ENCODE assay signal across 9 cellular contexts in genomic region chr9:89555426-89556375, GRCh38. TPM values are rescaled to one million over a fixed set of nuclear protein-coding genes. Genes with fewer than 3 reads are reported as not detected.
DNase-seq lines count a peak whose midpoint lies in the region; ATAC-seq, FAIRE-seq and TF ChIP-seq lines count a peak whose summit lies in the region.
"Had no signal": no experiment of that assay in that cellular context is flagged by ENCODE, and none has a peak within 500 bp of the region (broad histone marks: within the 10 kb centered on the region; RNA-seq: fewer than 3 reads in every experiment).

No MANE protein-coding gene starts in this region.

- CTCF ChIA-PET in naive thymus-derived CD4-positive, alpha-beta T cell (lab: Charles Lee) = interaction anchor here (0.6 to 1.3 kb wide), 5 partner anchors 7 to 212 kb away, joined by 3 read pairs; no protein-coding TSS in a partner anchor

- FAIRE-seq in frontal cortex (lab: Jason Lieb, UNC) = no peak
- FAIRE-seq: endometrium had no signal

- TF ChIP-seq CTCF in heart left ventricle (IDR thresholded peaks at IDR 0.05) = no peak

- no peak overlapping the region for H3K27ac ChIP-seq in naive thymus-derived CD4-positive, alpha-beta T cell (ENCODE audit: low read depth, low read length)
- H3K27ac ChIP-seq in GM23248 (no peak overlapping the region), heart left ventricle (peak overlapping the region in 2 of 12 donors; percentile 43 to 70)

- no peak for TF ChIP-seq POLR2A in heart left ventricle (IDR thresholded peaks at IDR 0.05)

- no peak overlapping the region for H3K4me3 ChIP-seq in naive thymus-derived CD4-positive, alpha-beta T cell (ENCODE audit: low read length)
- H3K4me3 ChIP-seq in GM23248 (no peak overlapping the region), heart left ventricle (no peak overlapping the region)

- no peak overlapping the region for H3K4me3 Mint-ChIP-seq in T-helper 2 cell treated with Interferon-gamma antibody and Interleukin-4, amounts not matched to agents 5 μg/mL and 100 μg/mL, for 36 hours
- H3K4me3 Mint-ChIP-seq in naive thymus-derived CD4-positive, alpha-beta T cell = peak overlapping the region in 7 of 10 donors; percentile 13 to 62 (median 27)

- H3K79me2 ChIP-seq in GM23248 (ENCODE audit: insufficient read depth) = no peaks in the 10 kb centered on the region

- in situ Hi-C loops in GM23248 (cut with MboI) = no loop called here

- H3K4me1 ChIP-seq in naive thymus-derived CD4-positive, alpha-beta T cell (ENCODE audit: control insufficient read depth in 2 of 2, insufficient read depth in 2 of 2, low read length in 2 of 2) = peaks cover 0 to 10% of the 10 kb centered on the region in 2 donors
- no peaks in the 10 kb centered on the region for H3K4me1 ChIP-seq in GM23248 (ENCODE audit: insufficient read depth)
- H3K4me1 ChIP-seq in heart left ventricle = peaks cover 0 to 31% (median 0%) of the 10 kb centered on the region in 12 donors

- intact Hi-C loops in naive thymus-derived CD4-positive, alpha-beta T cell (cut with micrococcal nuclease) = no loop called here
- intact Hi-C loops in heart left ventricle (cut with DNase I) = loop anchor here in 1 of 10 donors (10.0 kb wide), 1 partner anchor 171 kb away; no protein-coding TSS in a partner anchor

- no peak overlapping the region for H3K9ac ChIP-seq in GM23248

- H3K9me3 ChIP-seq in naive thymus-derived CD4-positive, alpha-beta T cell (ENCODE audit: control insufficient read depth in 2 of 3, low read length in 3 of 3) = no peaks in the 10 kb centered on the region
- H3K9me3 ChIP-seq in GM23248 (ENCODE audit: low read depth) (no peaks in the 10 kb centered on the region), heart left ventricle (no peaks in the 10 kb centered on the region)

- H3K27me3 Mint-ChIP-seq in T-helper 2 cell treated with Interferon-gamma antibody and Interleukin-4, amounts not matched to agents 5 μg/mL and 100 μg/mL, for 36 hours (ENCODE audit: low read depth) = peaks cover 13% of the 10 kb centered on the region
- H3K27me3 Mint-ChIP-seq in naive thymus-derived CD4-positive, alpha-beta T cell = peaks cover 0 to 37% (median 0%) of the 10 kb centered on the region in 5 donors

- peak; percentile 57 for ATAC-seq in GM18867 (IDR thresholded peaks at IDR 0.05; ENCODE audit: unreplicated experiment)
- ATAC-seq in HG02938 (IDR thresholded peaks at IDR 0.05; ENCODE audit: unreplicated experiment) = peak; percentile 61
- ATAC-seq in naive thymus-derived CD4-positive, alpha-beta T cell = peak; percentile 52
- no peak for ATAC-seq in heart left ventricle

- peaks cover 23% of the 10 kb centered on the region for H3K4me1 Mint-ChIP-seq in T-helper 2 cell treated with Interferon-gamma antibody and Interleukin-4, amounts not matched to agents 5 μg/mL and 100 μg/mL, for 36 hours (ENCODE audit: low read depth)
- peaks cover 11 to 30% (median 24%) of the 10 kb centered on the region in 7 donors for H3K4me1 Mint-ChIP-seq in naive thymus-derived CD4-positive, alpha-beta T cell

- no peaks in the 10 kb centered on the region for H3K36me3 Mint-ChIP-seq in T-helper 2 cell treated with Interferon-gamma antibody and Interleukin-4, amounts not matched to agents 5 μg/mL and 100 μg/mL, for 36 hours (ENCODE audit: low read depth)
- H3K36me3 Mint-ChIP-seq in naive thymus-derived CD4-positive, alpha-beta T cell = no peaks in the 10 kb centered on the region

- no peaks in the 10 kb centered on the region for H4K20me1 ChIP-seq in GM23248 (ENCODE audit: insufficient read depth)

- POLR2A ChIA-PET in naive thymus-derived CD4-positive, alpha-beta T cell (lab: Charles Lee) = interaction anchor here (0.7 kb wide), 2 partner anchors 58 to 127 kb away, joined by 3 read pairs; no protein-coding TSS in a partner anchor

- H3K27ac Mint-ChIP-seq in T-helper 2 cell treated with Interferon-gamma antibody and Interleukin-4, amounts not matched to agents 5 μg/mL and 100 μg/mL, for 36 hours = peak overlapping the region; percentile 70
- H3K27ac Mint-ChIP-seq in naive thymus-derived CD4-positive, alpha-beta T cell = peak overlapping the region in 3 of 9 donors; percentile 8 to 55 (median 29)

- WGBS in GM23248 (ENCODE audit: low coverage in 1 of 2, low lambda C conversion rate in 2 of 2, missing lambda C conversion rate in 2 of 2), 2 experiments = 81 to 82% methylated on average over 12 of the region's 12 CpGs
- WGBS in heart left ventricle, 4 donors = 76 to 82% (median 79%) methylated on average over 12 of the region's 12 CpGs

- H3F3A ChIP-seq in GM23248 (ENCODE audit: insufficient read depth) = no peaks in the 10 kb centered on the region

- no peaks in the 10 kb centered on the region for H3K27me3 ChIP-seq in naive thymus-derived CD4-positive, alpha-beta T cell (ENCODE audit: control insufficient read depth in 2 of 2, insufficient read depth in 2 of 2, low read length in 2 of 2)
- H3K27me3 ChIP-seq in GM23248 (replicated peaks; ENCODE audit: insufficient read depth) = no peaks in the 10 kb centered on the region; the same call in 1 of the 2 replicates
- H3K27me3 ChIP-seq in heart left ventricle = no peaks in the 10 kb centered on the region

- H3K9me3 Mint-ChIP-seq in T-helper 2 cell treated with Interferon-gamma antibody and Interleukin-4, amounts not matched to agents 5 μg/mL and 100 μg/mL, for 36 hours = no peaks in the 10 kb centered on the region
- no peaks in the 10 kb centered on the region for H3K9me3 Mint-ChIP-seq in naive thymus-derived CD4-positive, alpha-beta T cell

- no peak overlapping the region for H2AFZ ChIP-seq in GM23248

- H3K36me3 ChIP-seq in naive thymus-derived CD4-positive, alpha-beta T cell (ENCODE audit: control insufficient read depth in 2 of 3, insufficient read depth in 3 of 3, low read length in 3 of 3) = no peaks in the 10 kb centered on the region
- H3K36me3 ChIP-seq in GM23248 (ENCODE audit: low read depth) (no peaks in the 10 kb centered on the region), heart left ventricle (no peaks in the 10 kb centered on the region)

- DNase-seq in T-helper 2 cell treated with Interferon-gamma antibody and Interleukin-4, amounts not matched to agents 5 μg/mL and 100 μg/mL, for 36 hours (ENCODE audit: low spot score) = no peak
- DNase-seq in naive thymus-derived CD4-positive, alpha-beta T cell = no peak
- no peak for DNase-seq in GM23248
- DNase-seq in heart left ventricle = no peak
- no peak for DNase-seq in T1000 (lab: John Stamatoyannopoulos, UW)
- no peak for DNase-seq in frontal cortex (ENCODE audit: low spot score in 2 of 2)

- no peak overlapping the region for H3K4me2 ChIP-seq in GM23248 (ENCODE audit: unreplicated experiment)

- H3K9me2 ChIP-seq in GM23248 (ENCODE audit: insufficient read depth) = no peaks in the 10 kb centered on the region

RNA-seq across cellular contexts. Expression of gene GADD45G, which starts 49.1 kb away (rescaled TPM):
- total RNA-seq in naive thymus-derived CD4-positive, alpha-beta T cell = 10 to 100 TPM in 1 of 5 experiments, 1 to 10 TPM in 3, under 1 TPM in 1; 0.59 to 18.7 (median 4.7) TPM
- under 1 TPM in 1 of 2 donors, not detected in 1; 0.51 TPM for polyA plus RNA-seq in naive thymus-derived CD4-positive, alpha-beta T cell
- 0.54 TPM in 1 of 2 replicates, not detected in the other for total RNA-seq in GM23248 (2014; rRNA removed; shearing (Covaris generic))
- polyA plus RNA-seq in GM23248 (2016; fragmentation: Nextera tagmentation; extraction: Ambion mirVana) (1.0 and 1.2 TPM in 2 replicates), heart left ventricle (100 to 1,000 TPM in 1 of 2 donors, 10 to 100 TPM in 1; 37.3 to 118 TPM)
- total RNA-seq in heart left ventricle (10 to 100 TPM in 8 of 9 donors, 1 to 10 TPM in 1; 9.9 to 45.5 (median 13.2) TPM), frontal cortex (4.5 TPM)

RNA-seq across cellular contexts. Expression of gene SEMA4D, which starts 57.8 kb away (rescaled TPM):
- total RNA-seq in naive thymus-derived CD4-positive, alpha-beta T cell = 100 to 1,000 TPM; 389 to 465 (median 460) TPM
- polyA plus RNA-seq in naive thymus-derived CD4-positive, alpha-beta T cell = 100 to 1,000 TPM; 114 to 268 TPM
- total RNA-seq in GM23248 (2014; rRNA removed; shearing (Covaris generic)) = 0.11 and 1.3 TPM in 2 replicates
- polyA plus RNA-seq in GM23248 (2016; fragmentation: Nextera tagmentation; extraction: Ambion mirVana) (0.11 and 0.25 TPM in 2 replicates), heart left ventricle (1 to 10 TPM; 4.0 to 8.1 TPM)
- total RNA-seq in heart left ventricle (10 to 100 TPM; 12.8 to 59.8 (median 20.3) TPM), frontal cortex (7.7 TPM)

Comparison
In these comparisons a context has a peak if more than half of its experiments do, and no peak if none do; other contexts are left out.
1. ATAC-seq: peak in GM18867 (single experiment), HG02938 (single experiment) and naive thymus-derived CD4-positive, alpha-beta T cell (single experiment); none in heart left ventricle (0 of 4).
2. RNA of gene SEMA4D, which starts 57.8 kb away (total RNA-seq): 389 to 465 TPM in naive thymus-derived CD4-positive, alpha-beta T cell; 12.8 to 59.8 TPM in heart left ventricle, 7.7 TPM in frontal cortex (single experiment) and 0.11 to 1.3 TPM in GM23248; every median in the first group is over 4 times any median in the second.